ENCODE assay signal across 9 cellular contexts in genomic region chr7:81447351-81447952, GRCh38.
DNase-seq lines count a peak whose midpoint lies in the region; ATAC-seq and TF ChIP-seq lines count a peak whose summit lies in the region.
"Had no signal": no experiment of that assay in that cellular context is flagged by ENCODE, and none has a peak within 500 bp of the region (broad histone marks: within the 10 kb centered on the region; RNA-seq: fewer than 3 reads in every experiment).

No MANE protein-coding gene starts in this region.

- no peak overlapping the region for H3K23ac ChIP-seq in neuronal stem cell (ENCODE audit: low read depth, low read length, poor library complexity)

- DNase-seq in ELF-1 (ENCODE audit: low read depth, low spot score) (peak; percentile 13), NCI-H1105 treated with DMSO at 0.1 percent for 48 hours (lab: John Stamatoyannopoulos, UW) (peak; percentile 57), WERI-Rb-1 (peak; percentile 30), inferior parietal cortex (ENCODE audit: extremely low spot score) (peak; percentile 41), neuronal stem cell (ENCODE audit: low spot score) (no peak), adrenal gland (no peak)
- no peak for DNase-seq in activated T-cell treated with anti-CD3 and anti-CD28 coated beads, Interleukin-2, amount 50 U/mL, for 4 hours

- no peak overlapping the region for H3K18ac ChIP-seq in neuronal stem cell (ENCODE audit: low read length)

- H3K36me3 ChIP-seq in WERI-Rb-1 = no peaks in the 10 kb centered on the region
- H3K36me3 ChIP-seq in neuronal stem cell (replicated peaks in 1 of 2; ENCODE audit: control insufficient read depth in 2 of 2, insufficient read depth in 2 of 2, low read length in 2 of 2) = no peaks in the 10 kb centered on the region
- no peaks in the 10 kb centered on the region for H3K36me3 ChIP-seq in adrenal gland (replicated peaks in 1 of 2)

- H3K4me1 ChIP-seq in neuronal stem cell (ENCODE audit: control insufficient read depth in 2 of 2, insufficient read depth in 1 of 2, low read depth in 1 of 2, low read length in 2 of 2) (no peaks in the 10 kb centered on the region), adrenal gland (replicated peaks in 1 of 2) (no peaks in the 10 kb centered on the region)
- H3K4me1 ChIP-seq: parathyroid adenoma had no signal

- no peaks in the 10 kb centered on the region for H3K79me1 ChIP-seq in neuronal stem cell (ENCODE audit: low read depth, low read length)

- H3K4ac ChIP-seq in neuronal stem cell (ENCODE audit: low read length) = no peak overlapping the region

- no peak overlapping the region for H2AFZ ChIP-seq in neuronal stem cell (ENCODE audit: low read length)
- H2AFZ ChIP-seq: parathyroid adenoma had no signal

- no peak overlapping the region for H3K4me3 ChIP-seq in WERI-Rb-1 (ENCODE audit: low read depth, low read length)
- H3K4me3 ChIP-seq in neuronal stem cell (ENCODE audit: low read length in 2 of 2) = no peak overlapping the region
- H3K4me3 ChIP-seq in adrenal gland = no peak overlapping the region

- H3K36me3 Mint-ChIP-seq in activated T-cell treated with anti-CD3 and anti-CD28 coated beads, Interleukin-2, amount 50 U/mL, for 4 hours (ENCODE audit: insufficient read depth) = no peaks in the 10 kb centered on the region

- no peak overlapping the region for H3K14ac ChIP-seq in neuronal stem cell (ENCODE audit: low read length)

- no peak overlapping the region for H2AK5ac ChIP-seq in neuronal stem cell (ENCODE audit: low read depth, low read length)

- H3K27me3 ChIP-seq in WERI-Rb-1 (ENCODE audit: insufficient read depth, low read depth, severe bottlenecking) = no peaks in the 10 kb centered on the region
- no peaks in the 10 kb centered on the region for H3K27me3 ChIP-seq in neuronal stem cell (ENCODE audit: control insufficient read depth in 3 of 3, insufficient read depth in 3 of 3, low read depth in 1 of 3, low read length in 3 of 3)
- peaks cover 4% of the 10 kb centered on the region for H3K27me3 ChIP-seq in adrenal gland

- H4K8ac ChIP-seq in neuronal stem cell (ENCODE audit: low read depth, low read length) = no peak overlapping the region

- ATAC-seq in activated T-cell treated with anti-CD3 and anti-CD28 coated beads, Interleukin-2, amount 50 U/mL, for 4 hours = no peak
- ATAC-seq in HG03439 (IDR thresholded peaks at IDR 0.05; ENCODE audit: unreplicated experiment) = no peak

- H3K9me3 ChIP-seq in WERI-Rb-1 (ENCODE audit: severe bottlenecking) (no peaks in the 10 kb centered on the region), neuronal stem cell (replicated peaks in 1 of 2; ENCODE audit: control insufficient read depth in 2 of 2, insufficient read depth in 1 of 2, low read depth in 1 of 2, low read length in 2 of 2) (no peaks in the 10 kb centered on the region), adrenal gland (replicated peaks in 1 of 3) (no peaks in the 10 kb centered on the region)

- H4K91ac ChIP-seq in neuronal stem cell (ENCODE audit: low read depth, low read length, poor library complexity) = no peak overlapping the region

- no peak overlapping the region for H3K4me3 Mint-ChIP-seq in activated T-cell treated with anti-CD3 and anti-CD28 coated beads, Interleukin-2, amount 50 U/mL, for 4 hours

- TF ChIP-seq CTCF in WERI-Rb-1 (IDR thresholded peaks at IDR 0.05; ENCODE audit: low read depth, low read length) = peak; percentile 40
- TF ChIP-seq CTCF in adrenal gland (IDR thresholded peaks at IDR 0.05) = peak in 2 of 6 experiments; percentile 14 to 19

- H2BK120ac ChIP-seq in neuronal stem cell (ENCODE audit: low read depth, low read length) = no peak overlapping the region

- no peak overlapping the region for H3K27ac ChIP-seq in WERI-Rb-1
- no peak overlapping the region for H3K27ac ChIP-seq in neuronal stem cell (replicated peaks; ENCODE audit: low read length)
- H3K27ac ChIP-seq in adrenal gland = no peak overlapping the region
- H3K27ac ChIP-seq: parathyroid adenoma had no signal

- peaks cover 5% of the 10 kb centered on the region for H3K9me3 Mint-ChIP-seq in activated T-cell treated with anti-CD3 and anti-CD28 coated beads, Interleukin-2, amount 50 U/mL, for 4 hours

- H3K9ac ChIP-seq in neuronal stem cell (ENCODE audit: low read depth, low read length, poor library complexity) = no peak overlapping the region
- H3K9ac ChIP-seq: parathyroid adenoma had no signal

- H2BK12ac ChIP-seq in neuronal stem cell (ENCODE audit: low read length) = no peak overlapping the region

- no peaks in the 10 kb centered on the region for H3K4me1 Mint-ChIP-seq in activated T-cell treated with anti-CD3 and anti-CD28 coated beads, Interleukin-2, amount 50 U/mL, for 4 hours (ENCODE audit: low read depth)

- no peak overlapping the region for H2BK15ac ChIP-seq in neuronal stem cell (ENCODE audit: low read length)

- no peak overlapping the region for H3K4me2 ChIP-seq in neuronal stem cell (ENCODE audit: insufficient read depth, low read length, poor library complexity, severe bottlenecking)

- no peak overlapping the region for H2BK5ac ChIP-seq in neuronal stem cell (ENCODE audit: low read length)

- intact Hi-C loops in adrenal gland (cut with DNase I) = no loop called here

- WGBS in neuronal stem cell (ENCODE audit: extremely low coverage in 2 of 2, insufficient read length in 2 of 2, insufficient replicate concordance in 1 of 2), 2 donors = no CpG with 5 or more reads among the region's 4 CpGs
- 25 to 39% (median 34%) methylated on average over 4 of the region's 4 CpGs for WGBS in adrenal gland, 4 donors

- no peak for TF ChIP-seq POLR2A in adrenal gland (IDR thresholded peaks at IDR 0.05)

- no peaks in the 10 kb centered on the region for H3K27me3 Mint-ChIP-seq in activated T-cell treated with anti-CD3 and anti-CD28 coated beads, Interleukin-2, amount 50 U/mL, for 4 hours (ENCODE audit: low read depth)

Comparison
In these comparisons a context has a peak if more than half of its experiments do, and no peak if none do; other contexts are left out.
1. DNase-seq: peak in ELF-1 (single experiment), NCI-H1105 treated with DMSO at 0.1 percent for 48 hours (single experiment), WERI-Rb-1 (single experiment) and inferior parietal cortex (single experiment); none in activated T-cell treated with anti-CD3 and anti-CD28 coated beads, Interleukin-2, amount 50 U/mL, for 4 hours (single experiment), neuronal stem cell (single experiment) and adrenal gland (0 of 7).